In the genomic region with DNA sequence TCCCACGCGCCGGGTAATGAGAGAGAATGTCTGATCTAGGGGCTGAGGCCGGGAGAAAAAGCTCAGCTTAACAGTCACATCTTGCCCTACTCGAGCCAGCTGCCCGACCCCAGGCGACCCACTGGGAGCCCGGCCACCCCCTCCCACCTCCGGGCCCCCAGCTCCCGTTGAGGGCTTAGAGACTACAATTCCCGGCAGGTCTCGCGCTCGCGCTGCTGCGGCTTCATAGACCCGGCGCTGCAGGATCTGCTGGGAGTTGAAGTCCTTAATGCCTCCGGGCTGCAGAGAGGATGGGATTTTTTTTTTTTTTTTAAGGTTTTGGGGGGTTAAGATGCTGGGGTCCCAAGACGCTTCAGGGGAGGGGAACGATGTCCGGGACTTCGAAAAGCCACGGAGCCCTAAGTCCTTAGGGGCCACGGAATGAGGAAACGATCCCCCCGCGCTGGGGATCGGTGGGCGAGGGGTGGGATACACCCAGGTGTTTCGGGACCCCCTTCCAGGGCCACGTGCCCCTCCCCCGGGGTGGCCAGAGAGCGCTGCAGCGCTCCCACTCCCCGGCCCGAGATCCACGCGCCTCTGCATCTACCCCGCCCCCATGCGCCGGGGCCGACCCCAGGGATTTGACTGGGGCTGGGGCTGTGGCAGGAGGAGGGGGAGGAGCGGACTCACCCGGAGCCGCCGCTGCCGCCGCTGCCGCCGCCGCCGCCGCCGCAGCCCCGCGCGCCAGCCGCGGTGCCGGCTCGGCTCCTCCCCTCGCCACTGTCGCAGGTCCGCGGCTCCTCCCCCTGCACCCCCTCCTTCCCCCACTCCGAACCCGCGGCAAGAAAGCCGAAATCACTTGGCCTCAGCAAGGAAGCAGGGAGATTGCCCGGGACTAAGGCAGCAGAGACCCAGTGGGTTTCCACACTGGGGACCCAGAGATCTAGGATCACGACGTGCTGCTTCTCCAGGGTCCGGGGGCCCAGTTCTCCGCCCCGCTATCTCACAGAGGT, we compare ENCODE assay signal across 7 cellular contexts. TPM values are rescaled to one million over a fixed set of nuclear protein-coding genes. Genes with fewer than 3 reads are reported as not detected.
DNase-seq lines count a peak whose midpoint lies in the region; ATAC-seq and TF ChIP-seq lines count a peak whose summit lies in the region.

A gene with protein sequence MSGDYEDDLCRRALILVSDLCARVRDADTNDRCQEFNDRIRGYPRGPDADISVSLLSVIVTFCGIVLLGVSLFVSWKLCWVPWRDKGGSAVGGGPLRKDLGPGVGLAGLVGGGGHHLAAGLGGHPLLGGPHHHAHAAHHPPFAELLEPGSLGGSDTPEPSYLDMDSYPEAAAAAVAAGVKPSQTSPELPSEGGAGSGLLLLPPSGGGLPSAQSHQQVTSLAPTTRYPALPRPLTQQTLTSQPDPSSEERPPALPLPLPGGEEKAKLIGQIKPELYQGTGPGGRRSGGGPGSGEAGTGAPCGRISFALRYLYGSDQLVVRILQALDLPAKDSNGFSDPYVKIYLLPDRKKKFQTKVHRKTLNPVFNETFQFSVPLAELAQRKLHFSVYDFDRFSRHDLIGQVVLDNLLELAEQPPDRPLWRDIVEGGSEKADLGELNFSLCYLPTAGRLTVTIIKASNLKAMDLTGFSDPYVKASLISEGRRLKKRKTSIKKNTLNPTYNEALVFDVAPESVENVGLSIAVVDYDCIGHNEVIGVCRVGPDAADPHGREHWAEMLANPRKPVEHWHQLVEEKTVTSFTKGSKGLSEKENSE (minus strand): TSS at position 761 of the 992 bp plus-strand sequence. CDS start 2,470 bp downstream, outside the sequence.

- no peaks in the 10 kb centered on the region for H3K9me3 ChIP-seq in iPS-15b (ENCODE audit: control insufficient read depth, insufficient read depth, low read length)
- peaks cover 5% of the 10 kb centered on the region for H3K9me3 ChIP-seq in skeletal muscle satellite cell (replicated peaks; ENCODE audit: low read length)

- H3K4me1 ChIP-seq in iPS-15b (ENCODE audit: control insufficient read depth, insufficient read depth, low read length) (no peaks in the 10 kb centered on the region), skeletal muscle satellite cell (ENCODE audit: control insufficient read depth, insufficient read depth, low read length) (no peaks in the 10 kb centered on the region)

- H3K36me3 ChIP-seq in iPS-15b (ENCODE audit: control insufficient read depth, insufficient read depth, low read length) (no peaks in the 10 kb centered on the region), skeletal muscle satellite cell (ENCODE audit: insufficient read depth, low read length) (no peaks in the 10 kb centered on the region)

- peak within 1 kb of the TSS; percentile 29 for H3K4me2 ChIP-seq in skeletal muscle satellite cell (ENCODE audit: low read length)

- H3K9ac ChIP-seq in iPS-15b (ENCODE audit: low read depth, low read length) (no peak within 1 kb of the TSS), skeletal muscle satellite cell (ENCODE audit: low read depth, low read length) (no peak within 1 kb of the TSS)

- in situ Hi-C loops in GM13977 (cut with MboI; ENCODE audit: low pct_unique_long_range_greater_than_20kb, low sequenced_read_pairs, unreplicated experiment), result no loop called here

- ATAC-seq in HG02798 (IDR thresholded peaks at IDR 0.05; ENCODE audit: poor library complexity, unreplicated experiment), result no peak
- ATAC-seq in HG03135 (IDR thresholded peaks at IDR 0.05; ENCODE audit: unreplicated experiment), result no peak

- H3K27me3 ChIP-seq in iPS-15b (ENCODE audit: control insufficient read depth, insufficient read depth, low read length), result peaks cover 52% of the 10 kb centered on the region
- H3K27me3 ChIP-seq in skeletal muscle satellite cell (ENCODE audit: control insufficient read depth, insufficient read depth, low read length), result peaks cover 17% of the 10 kb centered on the region

- TF ChIP-seq CTCF in GM13977 (IDR thresholded peaks at IDR 0.05; ENCODE audit: extremely low read depth, insufficient read depth, missing control alignments), result no peak

- DNase-seq in GM13977 (ENCODE audit: low spot score) (peak; percentile 85), NOMO-1 (lab: John Stamatoyannopoulos, UW; ENCODE audit: unreplicated experiment in 2 of 2) (peak; percentile 38 to 71), amygdala (lab: John Stamatoyannopoulos, UW) (peak in 53 of 56 donors; percentile 4 to 81 (median 48))

- H3K4me3 ChIP-seq in iPS-15b (ENCODE audit: low read depth, low read length) (peak within 1 kb of the TSS; percentile 71), skeletal muscle satellite cell (ENCODE audit: low read length) (no peak within 1 kb of the TSS)

RNA-seq across cellular contexts. Expression of the gene that starts here (rescaled TPM):
- not detected in 2 replicates for total RNA-seq in skeletal muscle satellite cell (2012; rRNA removed)
